In genomic region chr6:158303210-158303731, GRCh38 we compare ENCODE assay signal across 19 cellular contexts. TPM values are rescaled to one million over a fixed set of nuclear protein-coding genes. Genes with fewer than 3 reads are reported as not detected.
DNase-seq lines count a peak whose midpoint lies in the region; ATAC-seq and TF ChIP-seq lines count a peak whose summit lies in the region.
"Had no signal": no experiment of that assay in that cellular context is flagged by ENCODE, and none has a peak within 500 bp of the region (broad histone marks: within the 10 kb centered on the region; RNA-seq: fewer than 3 reads in every experiment).

No MANE protein-coding gene starts in this region.

- H3K27ac Mint-ChIP-seq in activated naive CD8-positive, alpha-beta T cell treated with anti-CD3 and anti-CD28 coated beads for 36 hours: peak overlapping the region; percentile 2
- H3K27ac Mint-ChIP-seq in activated naive CD8-positive, alpha-beta T cell treated with anti-CD3 and anti-CD28 coated beads, Interleukin-2, amount 50 U/mL, for 24 hours: no peak overlapping the region
- H3K27ac Mint-ChIP-seq in stimulated activated naive CD8-positive, alpha-beta T cell treated with anti-CD3 and anti-CD28 coated beads, Interleukin-15, amount 100 ng/mL, for 72 hours: no peak overlapping the region
- H3K27ac Mint-ChIP-seq: CD4-positive, alpha-beta T cell had no signal

- H2AFZ ChIP-seq in hepatocyte: no peak overlapping the region

- peaks cover 11% of the 10 kb centered on the region for H3K36me3 Mint-ChIP-seq in activated naive CD8-positive, alpha-beta T cell treated with anti-CD3 and anti-CD28 coated beads for 36 hours
- peaks cover 12% of the 10 kb centered on the region for H3K36me3 Mint-ChIP-seq in activated naive CD8-positive, alpha-beta T cell treated with anti-CD3 and anti-CD28 coated beads, Interleukin-2, amount 50 U/mL, for 24 hours (ENCODE audit: low read depth)

- no peak overlapping the region for H3K4me3 Mint-ChIP-seq in activated naive CD8-positive, alpha-beta T cell treated with anti-CD3 and anti-CD28 coated beads for 36 hours
- H3K4me3 Mint-ChIP-seq in activated naive CD8-positive, alpha-beta T cell treated with anti-CD3 and anti-CD28 coated beads, Interleukin-2, amount 50 U/mL, for 24 hours: no peak overlapping the region
- H3K4me3 Mint-ChIP-seq in stimulated activated naive CD8-positive, alpha-beta T cell treated with anti-CD3 and anti-CD28 coated beads, Interleukin-15, amount 100 ng/mL, for 72 hours: no peak overlapping the region
- H3K4me3 Mint-ChIP-seq: CD4-positive, alpha-beta T cell had no signal

- H3K36me3 ChIP-seq in hepatocyte (replicated peaks; ENCODE audit: insufficient read depth, low read depth): no peaks in the 10 kb centered on the region

- no peak for DNase-seq in activated naive CD8-positive, alpha-beta T cell treated with anti-CD3 and anti-CD28 coated beads for 36 hours
- DNase-seq in activated naive CD8-positive, alpha-beta T cell treated with anti-CD3 and anti-CD28 coated beads, Interleukin-2, amount 50 U/mL, for 24 hours: no peak
- DNase-seq in caudate nucleus (lab: John Stamatoyannopoulos, UW) (no peak), hepatocyte (ENCODE audit: low spot score) (peak; percentile 51), substantia nigra (lab: John Stamatoyannopoulos, UW) (peak in 1 of 49 donors; percentile 36), activated T-cell treated with anti-CD3 and anti-CD28 coated beads for 4 hours (no peak)
- no peak for DNase-seq in stimulated activated naive CD8-positive, alpha-beta T cell treated with anti-CD3 and anti-CD28 coated beads, Interleukin-15, amount 100 ng/mL, for 72 hours
- DNase-seq: 8988T; BE2C; CD4-positive, alpha-beta T cell; MG63; NCI-H1105; NCI-H187; NCI-H226; NCI-H524 treated with DMSO at 0.1 percent for 48 hours; Right ventricle myocardium superior had no signal

- no peaks in the 10 kb centered on the region for H4K20me1 ChIP-seq in hepatocyte (ENCODE audit: insufficient read depth, poor library complexity, severe bottlenecking)

- H3K79me2 ChIP-seq in hepatocyte: peaks cover 45% of the 10 kb centered on the region

- peaks cover 10% of the 10 kb centered on the region for H3K4me1 ChIP-seq in hepatocyte (ENCODE audit: insufficient read depth)

- no peak for TF ChIP-seq CTCF in hepatocyte (IDR thresholded peaks at IDR 0.05; ENCODE audit: poor library complexity)

- peaks cover 3% of the 10 kb centered on the region for H3K9me3 Mint-ChIP-seq in activated naive CD8-positive, alpha-beta T cell treated with anti-CD3 and anti-CD28 coated beads for 36 hours
- peaks cover 3% of the 10 kb centered on the region for H3K9me3 Mint-ChIP-seq in activated naive CD8-positive, alpha-beta T cell treated with anti-CD3 and anti-CD28 coated beads, Interleukin-2, amount 50 U/mL, for 24 hours
- peaks cover 0 to 7% of the 10 kb centered on the region in 2 donors for H3K9me3 Mint-ChIP-seq in stimulated activated naive CD8-positive, alpha-beta T cell treated with anti-CD3 and anti-CD28 coated beads, Interleukin-15, amount 100 ng/mL, for 72 hours

- no peak overlapping the region for H3K4me3 ChIP-seq in hepatocyte
- H3K4me3 ChIP-seq: GM12878, MG63 had no signal

- H3K27ac ChIP-seq in caudate nucleus (ENCODE audit: low read depth, low read length) (peak overlapping the region; percentile 52), hepatocyte (peak overlapping the region; percentile 77), substantia nigra (ENCODE audit: low read depth, low read length, poor library complexity, severe bottlenecking) (peak overlapping the region; percentile 23)

- H3K27me3 ChIP-seq in hepatocyte: no peaks in the 10 kb centered on the region
- H3K27me3 ChIP-seq: BE2C, MG63, Peyer's patch had no signal

- H3K9me2 ChIP-seq in hepatocyte (replicated peaks; ENCODE audit: insufficient read depth): no peaks in the 10 kb centered on the region

- 41% methylated on average over 7 of the region's 7 CpGs for WGBS in hepatocyte (ENCODE audit: low lambda C conversion rate, missing lambda C conversion rate)

- H3K27me3 Mint-ChIP-seq in activated naive CD8-positive, alpha-beta T cell treated with anti-CD3 and anti-CD28 coated beads for 36 hours: no peaks in the 10 kb centered on the region
- H3K27me3 Mint-ChIP-seq in activated naive CD8-positive, alpha-beta T cell treated with anti-CD3 and anti-CD28 coated beads, Interleukin-2, amount 50 U/mL, for 24 hours: no peaks in the 10 kb centered on the region
- H3K27me3 Mint-ChIP-seq in stimulated activated naive CD8-positive, alpha-beta T cell treated with anti-CD3 and anti-CD28 coated beads, Interleukin-15, amount 100 ng/mL, for 72 hours: no peaks in the 10 kb centered on the region
- H3K27me3 Mint-ChIP-seq: CD4-positive, alpha-beta T cell had no signal

- H3K4me1 Mint-ChIP-seq in activated naive CD8-positive, alpha-beta T cell treated with anti-CD3 and anti-CD28 coated beads for 36 hours: no peaks in the 10 kb centered on the region
- no peaks in the 10 kb centered on the region for H3K4me1 Mint-ChIP-seq in activated naive CD8-positive, alpha-beta T cell treated with anti-CD3 and anti-CD28 coated beads, Interleukin-2, amount 50 U/mL, for 24 hours
- no peaks in the 10 kb centered on the region for H3K4me1 Mint-ChIP-seq in stimulated activated naive CD8-positive, alpha-beta T cell treated with anti-CD3 and anti-CD28 coated beads, Interleukin-15, amount 100 ng/mL, for 72 hours

- no peak for ATAC-seq in activated naive CD8-positive, alpha-beta T cell treated with anti-CD3 and anti-CD28 coated beads, Interleukin-2, amount 50 U/mL, for 24 hours
- no peak for ATAC-seq in GM21390 (IDR thresholded peaks at IDR 0.05; ENCODE audit: unreplicated experiment)
- ATAC-seq in stimulated activated naive CD8-positive, alpha-beta T cell treated with anti-CD3 and anti-CD28 coated beads, Interleukin-15, amount 100 ng/mL, for 72 hours: no peak
- ATAC-seq: GM12878 had no signal

- H3K9me3 ChIP-seq in hepatocyte (ENCODE audit: low read depth): no peaks in the 10 kb centered on the region
- H3K9me3 ChIP-seq: BE2C, MG63 had no signal

- peak overlapping the region; percentile 53 for H3K4me2 ChIP-seq in hepatocyte

RNA-seq across cellular contexts. Expression of gene TULP4, which starts 9.0 kb away (rescaled TPM):
- 10 to 100 TPM; 17.0 TPM for total RNA-seq in activated naive CD8-positive, alpha-beta T cell treated with anti-CD3 and anti-CD28 coated beads for 36 hours
- total RNA-seq in hepatocyte: 129 and 132 TPM in 2 replicates
- polyA plus RNA-seq in hepatocyte: 30.1 and 32.8 TPM in 2 replicates

Comparison
In these comparisons a context has a peak if more than half of its experiments do, and no peak if none do; other contexts are left out.
1. H3K27ac ChIP-seq: peak in every context shown above with its lines; median percentile 77 in hepatocyte; 52 in caudate nucleus; 23 in substantia nigra.